In the genomic region with DNA sequence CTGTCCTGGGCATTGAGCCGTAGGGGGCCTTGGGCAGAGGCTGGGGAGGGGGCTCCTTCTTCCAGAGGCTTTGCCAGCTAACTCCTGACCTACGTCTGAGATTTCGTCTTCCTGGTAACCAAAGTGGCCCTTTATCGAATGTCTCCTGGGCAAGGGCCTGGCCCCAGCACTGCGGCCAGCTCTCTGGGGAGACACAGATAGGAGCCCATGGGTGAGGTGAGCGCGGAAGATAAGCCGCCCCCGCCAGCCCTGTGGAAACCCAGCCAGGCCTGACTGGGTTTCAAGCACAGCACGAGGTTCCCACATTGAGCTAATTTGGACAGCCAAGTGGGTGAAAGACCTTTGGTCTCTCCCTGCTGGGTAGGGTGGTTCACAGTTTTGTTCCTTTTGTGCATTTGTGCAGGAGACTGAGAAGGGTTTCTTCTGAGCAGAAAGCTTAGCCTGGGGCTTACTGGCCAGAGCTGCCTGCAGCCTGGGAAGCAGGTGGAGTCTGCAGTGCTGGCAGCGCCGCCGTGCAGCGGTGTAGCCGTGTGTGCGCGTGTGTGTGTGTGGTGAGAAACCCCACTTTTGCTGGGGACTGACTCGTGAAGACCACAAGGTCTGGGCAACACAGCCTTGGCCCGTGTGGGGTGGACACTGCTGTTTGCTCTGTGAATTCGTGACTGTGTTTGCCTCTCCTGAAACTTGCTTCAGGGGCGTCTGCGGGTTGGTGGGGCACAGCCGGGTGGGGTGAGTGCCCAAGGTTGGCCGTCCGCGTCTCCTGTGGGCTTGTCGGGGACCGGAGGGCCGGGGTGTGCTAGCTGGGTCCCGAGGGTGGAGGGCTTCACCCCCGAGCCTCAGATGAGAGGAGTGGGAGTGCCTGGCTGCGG, we compare ENCODE assay signal across 1 cellular context.
TF ChIP-seq lines count a peak whose summit lies in the region.

No MANE protein-coding gene starts in this region.

TF ChIP-seq in HepG2, 621 proteins besides CTCF, POLR2A, EP300 and RAD21 (continued from another document and continues in another):
- TF ChIP-seq ZNF782 (CRISPR knock-in tag; IDR thresholded peaks at IDR 0.05; ENCODE audit: borderline replicate concordance) (peak; percentile 41; the same call in 1 of the 2 replicates), BCL6 (CRISPR knock-in tag; IDR thresholded peaks at IDR 0.05) (no peak), JUND (CRISPR knock-in tag; IDR thresholded peaks at IDR 0.05) (no peak), ZNF850 (CRISPR knock-in tag; conservative IDR thresholded peaks at IDR 0.05) (no peak), PRMT3 (CRISPR knock-in tag; IDR thresholded peaks at IDR 0.05; ENCODE audit: borderline replicate concordance, low read depth) (no peak), ZNF543 (CRISPR knock-in tag; IDR thresholded peaks at IDR 0.05) (0 out of 2 replicates have a peak, but pooled peaks have one; percentile 33), BRCA1 (CRISPR knock-in tag; IDR thresholded peaks at IDR 0.05) (no peak), ARNTL (CRISPR knock-in tag; IDR thresholded peaks at IDR 0.05) (no peak), HOXA5 (CRISPR knock-in tag; IDR thresholded peaks at IDR 0.05) (0 out of 2 replicates have a peak, but pooled peaks have one; percentile 6), IRF2 (CRISPR knock-in tag; IDR thresholded peaks at IDR 0.05) (no peak), SPEN (CRISPR knock-in tag; IDR thresholded peaks at IDR 0.05; ENCODE audit: low read depth) (no peak), MEIS2 (CRISPR knock-in tag; IDR thresholded peaks at IDR 0.05) (no peak), PLRG1 (conservative IDR thresholded peaks at IDR 0.05) (no peak), ZNF687 (CRISPR knock-in tag; IDR thresholded peaks at IDR 0.05) (peak; percentile 72), BHLHE40 (IDR thresholded peaks at IDR 0.05; ENCODE audit: low read length) (no peak), ZNF331 (CRISPR knock-in tag; IDR thresholded peaks at IDR 0.05) (peak; percentile 20; the same call in 1 of the 2 replicates), ZNF768 (CRISPR knock-in tag; IDR thresholded peaks at IDR 0.05) (peak; percentile 41; the same call in 1 of the 2 replicates), NFE2L2 (IDR thresholded peaks at IDR 0.05; ENCODE audit: low read length) (no peak), ZNF367 (CRISPR knock-in tag; IDR thresholded peaks at IDR 0.05; ENCODE audit: borderline replicate concordance) (no peak), ZNF609 (CRISPR knock-in tag; IDR thresholded peaks at IDR 0.05; ENCODE audit: borderline replicate concordance) (no peak), ZNF460 (CRISPR knock-in tag; IDR thresholded peaks at IDR 0.05; ENCODE audit: borderline replicate concordance) (no peak), ZKSCAN1 (IDR thresholded peaks at IDR 0.05; ENCODE audit: low read length) (no peak), ATF7 (IDR thresholded peaks at IDR 0.05) (no peak), ATF7 (CRISPR knock-in tag; IDR thresholded peaks at IDR 0.05) (no peak), ZBTB26 (CRISPR knock-in tag; IDR thresholded peaks at IDR 0.05; ENCODE audit: borderline replicate concordance) (no peak), TOE1 (CRISPR knock-in tag; IDR thresholded peaks at IDR 0.05) (no peak), KAT2B (IDR thresholded peaks at IDR 0.05; ENCODE audit: borderline replicate concordance, low read depth, low read length) (no peak), ZNF333 (CRISPR knock-in tag; IDR thresholded peaks at IDR 0.05; ENCODE audit: borderline replicate concordance) (peak; percentile 37; the same call in 1 of the 2 replicates)
- TF ChIP-seq, protein P1, sequence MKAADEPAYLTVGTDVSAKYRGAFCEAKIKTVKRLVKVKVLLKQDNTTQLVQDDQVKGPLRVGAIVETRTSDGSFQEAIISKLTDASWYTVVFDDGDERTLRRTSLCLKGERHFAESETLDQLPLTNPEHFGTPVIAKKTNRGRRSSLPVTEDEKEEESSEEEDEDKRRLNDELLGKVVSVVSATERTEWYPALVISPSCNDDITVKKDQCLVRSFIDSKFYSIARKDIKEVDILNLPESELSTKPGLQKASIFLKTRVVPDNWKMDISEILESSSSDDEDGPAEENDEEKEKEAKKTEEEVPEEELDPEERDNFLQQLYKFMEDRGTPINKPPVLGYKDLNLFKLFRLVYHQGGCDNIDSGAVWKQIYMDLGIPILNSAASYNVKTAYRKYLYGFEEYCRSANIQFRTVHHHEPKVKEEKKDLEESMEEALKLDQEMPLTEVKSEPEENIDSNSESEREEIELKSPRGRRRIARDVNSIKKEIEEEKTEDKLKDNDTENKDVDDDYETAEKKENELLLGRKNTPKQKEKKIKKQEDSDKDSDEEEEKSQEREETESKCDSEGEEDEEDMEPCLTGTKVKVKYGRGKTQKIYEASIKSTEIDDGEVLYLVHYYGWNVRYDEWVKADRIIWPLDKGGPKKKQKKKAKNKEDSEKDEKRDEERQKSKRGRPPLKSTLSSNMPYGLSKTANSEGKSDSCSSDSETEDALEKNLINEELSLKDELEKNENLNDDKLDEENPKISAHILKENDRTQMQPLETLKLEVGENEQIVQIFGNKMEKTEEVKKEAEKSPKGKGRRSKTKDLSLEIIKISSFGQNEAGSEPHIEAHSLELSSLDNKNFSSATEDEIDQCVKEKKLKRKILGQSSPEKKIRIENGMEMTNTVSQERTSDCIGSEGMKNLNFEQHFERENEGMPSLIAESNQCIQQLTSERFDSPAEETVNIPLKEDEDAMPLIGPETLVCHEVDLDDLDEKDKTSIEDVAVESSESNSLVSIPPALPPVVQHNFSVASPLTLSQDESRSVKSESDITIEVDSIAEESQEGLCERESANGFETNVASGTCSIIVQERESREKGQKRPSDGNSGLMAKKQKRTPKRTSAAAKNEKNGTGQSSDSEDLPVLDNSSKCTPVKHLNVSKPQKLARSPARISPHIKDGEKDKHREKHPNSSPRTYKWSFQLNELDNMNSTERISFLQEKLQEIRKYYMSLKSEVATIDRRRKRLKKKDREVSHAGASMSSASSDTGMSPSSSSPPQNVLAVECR (CRISPR knock-in tag; IDR thresholded peaks at IDR 0.05; ENCODE audit: borderline replicate concordance): peak; percentile 39; the same call in 1 of the 2 replicates
- TF ChIP-seq, protein P2, sequence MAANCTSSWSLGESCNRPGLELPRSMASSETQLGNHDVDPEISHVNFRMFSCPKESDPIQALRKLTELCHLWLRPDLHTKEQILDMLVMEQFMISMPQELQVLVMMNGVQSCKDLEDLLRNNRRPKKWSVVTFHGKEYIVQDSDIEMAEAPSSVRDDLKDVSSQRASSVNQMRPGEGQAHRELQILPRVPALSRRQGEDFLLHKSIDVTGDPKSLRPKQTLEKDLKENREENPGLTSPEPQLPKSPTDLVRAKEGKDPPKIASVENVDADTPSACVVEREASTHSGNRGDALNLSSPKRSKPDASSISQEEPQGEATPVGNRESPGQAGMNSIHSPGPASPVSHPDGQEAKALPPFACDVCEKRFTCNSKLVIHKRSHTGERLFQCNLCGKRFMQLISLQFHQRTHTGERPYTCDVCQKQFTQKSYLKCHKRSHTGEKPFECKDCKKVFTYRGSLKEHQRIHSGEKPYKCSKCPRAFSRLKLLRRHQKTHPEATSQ (CRISPR knock-in tag; IDR thresholded peaks at IDR 0.05; ENCODE audit: borderline replicate concordance): no peak
- TF ChIP-seq, protein P3, sequence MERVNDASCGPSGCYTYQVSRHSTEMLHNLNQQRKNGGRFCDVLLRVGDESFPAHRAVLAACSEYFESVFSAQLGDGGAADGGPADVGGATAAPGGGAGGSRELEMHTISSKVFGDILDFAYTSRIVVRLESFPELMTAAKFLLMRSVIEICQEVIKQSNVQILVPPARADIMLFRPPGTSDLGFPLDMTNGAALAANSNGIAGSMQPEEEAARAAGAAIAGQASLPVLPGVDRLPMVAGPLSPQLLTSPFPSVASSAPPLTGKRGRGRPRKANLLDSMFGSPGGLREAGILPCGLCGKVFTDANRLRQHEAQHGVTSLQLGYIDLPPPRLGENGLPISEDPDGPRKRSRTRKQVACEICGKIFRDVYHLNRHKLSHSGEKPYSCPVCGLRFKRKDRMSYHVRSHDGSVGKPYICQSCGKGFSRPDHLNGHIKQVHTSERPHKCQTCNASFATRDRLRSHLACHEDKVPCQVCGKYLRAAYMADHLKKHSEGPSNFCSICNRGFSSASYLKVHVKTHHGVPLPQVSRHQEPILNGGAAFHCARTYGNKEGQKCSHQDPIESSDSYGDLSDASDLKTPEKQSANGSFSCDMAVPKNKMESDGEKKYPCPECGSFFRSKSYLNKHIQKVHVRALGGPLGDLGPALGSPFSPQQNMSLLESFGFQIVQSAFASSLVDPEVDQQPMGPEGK (CRISPR knock-in tag; IDR thresholded peaks at IDR 0.05): no peak
- TF ChIP-seq, protein P4, sequence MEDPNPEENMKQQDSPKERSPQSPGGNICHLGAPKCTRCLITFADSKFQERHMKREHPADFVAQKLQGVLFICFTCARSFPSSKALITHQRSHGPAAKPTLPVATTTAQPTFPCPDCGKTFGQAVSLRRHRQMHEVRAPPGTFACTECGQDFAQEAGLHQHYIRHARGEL (CRISPR knock-in tag; IDR thresholded peaks at IDR 0.05): no peak
- TF ChIP-seq, protein P5, sequence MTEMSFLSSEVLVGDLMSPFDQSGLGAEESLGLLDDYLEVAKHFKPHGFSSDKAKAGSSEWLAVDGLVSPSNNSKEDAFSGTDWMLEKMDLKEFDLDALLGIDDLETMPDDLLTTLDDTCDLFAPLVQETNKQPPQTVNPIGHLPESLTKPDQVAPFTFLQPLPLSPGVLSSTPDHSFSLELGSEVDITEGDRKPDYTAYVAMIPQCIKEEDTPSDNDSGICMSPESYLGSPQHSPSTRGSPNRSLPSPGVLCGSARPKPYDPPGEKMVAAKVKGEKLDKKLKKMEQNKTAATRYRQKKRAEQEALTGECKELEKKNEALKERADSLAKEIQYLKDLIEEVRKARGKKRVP (CRISPR knock-in tag; IDR thresholded peaks at IDR 0.05): no peak
- TF ChIP-seq, protein P6, sequence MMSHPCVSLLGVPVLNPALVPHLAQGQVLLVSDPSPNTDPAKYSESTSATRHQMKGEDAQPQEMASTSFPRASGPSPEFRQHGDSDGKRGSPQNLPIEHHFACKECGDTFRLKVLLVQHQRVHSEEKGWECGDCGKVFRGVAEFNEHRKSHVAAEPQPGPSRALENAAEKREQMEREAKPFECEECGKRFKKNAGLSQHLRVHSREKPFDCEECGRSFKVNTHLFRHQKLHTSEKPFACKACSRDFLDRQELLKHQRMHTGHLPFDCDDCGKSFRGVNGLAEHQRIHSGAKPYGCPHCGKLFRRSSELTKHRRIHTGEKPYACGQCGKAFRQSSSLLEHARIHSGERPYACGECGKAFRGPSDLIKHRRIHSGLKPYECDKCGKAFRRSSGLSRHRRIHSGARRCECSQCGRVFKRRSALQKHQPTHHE (CRISPR knock-in tag; IDR thresholded peaks at IDR 0.05; ENCODE audit: borderline replicate concordance): no peak
